1 cellular context compared by ENCODE assay signal in the genomic region with DNA sequence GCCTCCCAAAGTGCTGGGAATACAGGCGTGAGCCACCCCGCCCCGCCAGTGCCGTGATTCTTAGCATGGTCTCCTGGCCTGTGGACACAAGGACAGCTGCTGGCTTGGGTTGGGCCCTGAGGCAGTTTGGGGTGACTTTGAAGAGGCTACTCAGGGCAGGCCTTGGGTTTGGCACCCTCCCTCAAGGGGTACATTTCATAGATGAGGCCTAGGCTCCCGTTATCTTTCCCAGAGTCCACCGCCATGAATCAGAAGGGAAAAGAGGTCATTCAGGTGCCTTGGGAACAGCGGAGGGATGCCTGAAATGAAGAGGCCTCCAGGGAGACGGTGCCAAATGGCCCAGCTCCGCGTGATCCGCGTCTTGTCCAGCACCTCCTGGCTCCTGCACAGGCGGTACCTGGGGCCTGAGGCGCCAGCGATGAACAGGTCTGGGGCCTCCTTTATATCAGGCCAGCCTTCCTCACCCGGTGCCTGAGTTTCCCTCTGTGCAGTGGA.
TF ChIP-seq lines count a peak whose summit lies in the region.

No MANE protein-coding gene starts in this region.

TF ChIP-seq in GM23338, 12 proteins besides CTCF, POLR2A, EP300 and RAD21 (continued from another document):
- TF ChIP-seq, protein P1, sequence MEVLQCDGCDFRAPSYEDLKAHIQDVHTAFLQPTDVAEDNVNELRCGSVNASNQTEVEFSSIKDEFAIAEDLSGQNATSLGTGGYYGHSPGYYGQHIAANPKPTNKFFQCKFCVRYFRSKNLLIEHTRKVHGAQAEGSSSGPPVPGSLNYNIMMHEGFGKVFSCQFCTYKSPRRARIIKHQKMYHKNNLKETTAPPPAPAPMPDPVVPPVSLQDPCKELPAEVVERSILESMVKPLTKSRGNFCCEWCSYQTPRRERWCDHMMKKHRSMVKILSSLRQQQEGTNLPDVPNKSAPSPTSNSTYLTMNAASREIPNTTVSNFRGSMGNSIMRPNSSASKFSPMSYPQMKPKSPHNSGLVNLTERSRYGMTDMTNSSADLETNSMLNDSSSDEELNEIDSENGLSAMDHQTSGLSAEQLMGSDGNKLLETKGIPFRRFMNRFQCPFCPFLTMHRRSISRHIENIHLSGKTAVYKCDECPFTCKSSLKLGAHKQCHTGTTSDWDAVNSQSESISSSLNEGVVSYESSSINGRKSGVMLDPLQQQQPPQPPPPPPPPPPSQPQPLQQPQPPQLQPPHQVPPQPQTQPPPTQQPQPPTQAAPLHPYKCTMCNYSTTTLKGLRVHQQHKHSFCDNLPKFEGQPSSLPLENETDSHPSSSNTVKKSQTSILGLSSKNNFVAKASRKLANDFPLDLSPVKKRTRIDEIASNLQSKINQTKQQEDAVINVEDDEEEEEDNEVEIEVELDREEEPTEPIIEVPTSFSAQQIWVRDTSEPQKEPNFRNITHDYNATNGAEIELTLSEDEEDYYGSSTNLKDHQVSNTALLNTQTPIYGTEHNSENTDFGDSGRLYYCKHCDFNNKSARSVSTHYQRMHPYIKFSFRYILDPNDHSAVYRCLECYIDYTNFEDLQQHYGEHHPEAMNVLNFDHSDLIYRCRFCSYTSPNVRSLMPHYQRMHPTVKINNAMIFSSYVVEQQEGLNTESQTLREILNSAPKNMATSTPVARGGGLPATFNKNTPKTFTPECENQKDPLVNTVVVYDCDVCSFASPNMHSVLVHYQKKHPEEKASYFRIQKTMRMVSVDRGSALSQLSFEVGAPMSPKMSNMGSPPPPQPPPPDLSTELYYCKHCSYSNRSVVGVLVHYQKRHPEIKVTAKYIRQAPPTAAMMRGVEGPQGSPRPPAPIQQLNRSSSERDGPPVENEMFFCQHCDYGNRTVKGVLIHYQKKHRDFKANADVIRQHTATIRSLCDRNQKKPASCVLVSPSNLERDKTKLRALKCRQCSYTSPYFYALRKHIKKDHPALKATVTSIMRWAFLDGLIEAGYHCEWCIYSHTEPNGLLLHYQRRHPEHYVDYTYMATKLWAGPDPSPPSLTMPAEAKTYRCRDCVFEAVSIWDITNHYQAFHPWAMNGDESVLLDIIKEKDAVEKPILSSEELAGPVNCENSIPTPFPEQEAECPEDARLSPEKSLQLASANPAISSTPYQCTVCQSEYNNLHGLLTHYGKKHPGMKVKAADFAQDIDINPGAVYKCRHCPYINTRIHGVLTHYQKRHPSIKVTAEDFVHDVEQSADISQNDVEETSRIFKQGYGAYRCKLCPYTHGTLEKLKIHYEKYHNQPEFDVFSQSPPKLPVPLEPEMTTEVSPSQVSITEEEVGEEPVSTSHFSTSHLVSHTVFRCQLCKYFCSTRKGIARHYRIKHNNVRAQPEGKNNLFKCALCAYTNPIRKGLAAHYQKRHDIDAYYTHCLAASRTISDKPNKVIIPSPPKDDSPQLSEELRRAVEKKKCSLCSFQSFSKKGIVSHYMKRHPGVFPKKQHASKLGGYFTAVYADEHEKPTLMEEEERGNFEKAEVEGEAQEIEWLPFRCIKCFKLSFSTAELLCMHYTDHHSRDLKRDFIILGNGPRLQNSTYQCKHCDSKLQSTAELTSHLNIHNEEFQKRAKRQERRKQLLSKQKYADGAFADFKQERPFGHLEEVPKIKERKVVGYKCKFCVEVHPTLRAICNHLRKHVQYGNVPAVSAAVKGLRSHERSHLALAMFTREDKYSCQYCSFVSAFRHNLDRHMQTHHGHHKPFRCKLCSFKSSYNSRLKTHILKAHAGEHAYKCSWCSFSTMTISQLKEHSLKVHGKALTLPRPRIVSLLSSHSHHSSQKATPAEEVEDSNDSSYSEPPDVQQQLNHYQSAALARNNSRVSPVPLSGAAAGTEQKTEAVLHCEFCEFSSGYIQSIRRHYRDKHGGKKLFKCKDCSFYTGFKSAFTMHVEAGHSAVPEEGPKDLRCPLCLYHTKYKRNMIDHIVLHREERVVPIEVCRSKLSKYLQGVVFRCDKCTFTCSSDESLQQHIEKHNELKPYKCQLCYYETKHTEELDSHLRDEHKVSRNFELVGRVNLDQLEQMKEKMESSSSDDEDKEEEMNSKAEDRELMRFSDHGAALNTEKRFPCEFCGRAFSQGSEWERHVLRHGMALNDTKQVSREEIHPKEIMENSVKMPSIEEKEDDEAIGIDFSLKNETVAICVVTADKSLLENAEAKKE (CRISPR knock-in tag; IDR thresholded peaks at IDR 0.05), result no peak
- TF ChIP-seq, protein P2, sequence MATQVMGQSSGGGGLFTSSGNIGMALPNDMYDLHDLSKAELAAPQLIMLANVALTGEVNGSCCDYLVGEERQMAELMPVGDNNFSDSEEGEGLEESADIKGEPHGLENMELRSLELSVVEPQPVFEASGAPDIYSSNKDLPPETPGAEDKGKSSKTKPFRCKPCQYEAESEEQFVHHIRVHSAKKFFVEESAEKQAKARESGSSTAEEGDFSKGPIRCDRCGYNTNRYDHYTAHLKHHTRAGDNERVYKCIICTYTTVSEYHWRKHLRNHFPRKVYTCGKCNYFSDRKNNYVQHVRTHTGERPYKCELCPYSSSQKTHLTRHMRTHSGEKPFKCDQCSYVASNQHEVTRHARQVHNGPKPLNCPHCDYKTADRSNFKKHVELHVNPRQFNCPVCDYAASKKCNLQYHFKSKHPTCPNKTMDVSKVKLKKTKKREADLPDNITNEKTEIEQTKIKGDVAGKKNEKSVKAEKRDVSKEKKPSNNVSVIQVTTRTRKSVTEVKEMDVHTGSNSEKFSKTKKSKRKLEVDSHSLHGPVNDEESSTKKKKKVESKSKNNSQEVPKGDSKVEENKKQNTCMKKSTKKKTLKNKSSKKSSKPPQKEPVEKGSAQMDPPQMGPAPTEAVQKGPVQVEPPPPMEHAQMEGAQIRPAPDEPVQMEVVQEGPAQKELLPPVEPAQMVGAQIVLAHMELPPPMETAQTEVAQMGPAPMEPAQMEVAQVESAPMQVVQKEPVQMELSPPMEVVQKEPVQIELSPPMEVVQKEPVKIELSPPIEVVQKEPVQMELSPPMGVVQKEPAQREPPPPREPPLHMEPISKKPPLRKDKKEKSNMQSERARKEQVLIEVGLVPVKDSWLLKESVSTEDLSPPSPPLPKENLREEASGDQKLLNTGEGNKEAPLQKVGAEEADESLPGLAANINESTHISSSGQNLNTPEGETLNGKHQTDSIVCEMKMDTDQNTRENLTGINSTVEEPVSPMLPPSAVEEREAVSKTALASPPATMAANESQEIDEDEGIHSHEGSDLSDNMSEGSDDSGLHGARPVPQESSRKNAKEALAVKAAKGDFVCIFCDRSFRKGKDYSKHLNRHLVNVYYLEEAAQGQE (IDR thresholded peaks at IDR 0.05; ENCODE audit: unreplicated experiment), result no peak
- TF ChIP-seq EZH2 (IDR thresholded peaks at IDR 0.05; ENCODE audit: low read depth, unreplicated experiment) (no peak), STAT1 (IDR thresholded peaks at IDR 0.05; ENCODE audit: unreplicated experiment) (no peak), POLR2AphosphoS5 (IDR thresholded peaks at IDR 0.05; ENCODE audit: low read depth) (no peak), EZH2phosphoT487 (IDR thresholded peaks at IDR 0.05; ENCODE audit: unreplicated experiment) (no peak)
- TF ChIP-seq, protein P3, sequence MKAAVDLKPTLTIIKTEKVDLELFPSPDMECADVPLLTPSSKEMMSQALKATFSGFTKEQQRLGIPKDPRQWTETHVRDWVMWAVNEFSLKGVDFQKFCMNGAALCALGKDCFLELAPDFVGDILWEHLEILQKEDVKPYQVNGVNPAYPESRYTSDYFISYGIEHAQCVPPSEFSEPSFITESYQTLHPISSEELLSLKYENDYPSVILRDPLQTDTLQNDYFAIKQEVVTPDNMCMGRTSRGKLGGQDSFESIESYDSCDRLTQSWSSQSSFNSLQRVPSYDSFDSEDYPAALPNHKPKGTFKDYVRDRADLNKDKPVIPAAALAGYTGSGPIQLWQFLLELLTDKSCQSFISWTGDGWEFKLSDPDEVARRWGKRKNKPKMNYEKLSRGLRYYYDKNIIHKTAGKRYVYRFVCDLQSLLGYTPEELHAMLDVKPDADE (IDR thresholded peaks at IDR 0.05), result no peak
